ENCODE assay signal across 8 cellular contexts in genomic region chr14:60722836-60723217, GRCh38.
DNase-seq lines count a peak whose midpoint lies in the region; ATAC-seq and TF ChIP-seq lines count a peak whose summit lies in the region.

No MANE protein-coding gene starts in this region.

- no peaks in the 10 kb centered on the region for H3K9me3 Mint-ChIP-seq in memory B cell

- no peak for ATAC-seq in memory B cell (ENCODE audit: low read depth)

- peaks cover 12% of the 10 kb centered on the region for H3K4me1 Mint-ChIP-seq in memory B cell

- peaks cover 26% of the 10 kb centered on the region for H3K27me3 Mint-ChIP-seq in memory B cell

- H3K4me3 Mint-ChIP-seq in memory B cell = peak overlapping the region; percentile 97

- H3K36me3 Mint-ChIP-seq in memory B cell = no peaks in the 10 kb centered on the region

- TF ChIP-seq CTCF in GM12865 (IDR thresholded peaks at IDR 0.05; ENCODE audit: insufficient read depth, low read depth, low read length, missing control alignments) (no peak), choroid plexus epithelial cell (conservative IDR thresholded peaks at IDR 0.05; ENCODE audit: low read depth, low read length) (no peak)

- DNase-seq in GM12865 (ENCODE audit: low read depth) = no peak
- peak; percentile 71 for DNase-seq in NCI-H2171 treated with DMSO at 0.1 percent for 48 hours (lab: John Stamatoyannopoulos, UW)
- DNase-seq in choroid plexus epithelial cell (ENCODE audit: low read depth) = peak; percentile 16
- DNase-seq in memory B cell (ENCODE audit: low spot score in 2 of 2) = no peak
- no peak for DNase-seq in activated gamma-delta T cell (lab: John Stamatoyannopoulos, UW)
- DNase-seq in NCI-H2081 treated with DMSO at 0.1 percent for 48 hours (lab: John Stamatoyannopoulos, UW) = no peak
- no peak for DNase-seq in ecto neural progenitor cell (ENCODE audit: low spot score)
- no peak for DNase-seq in NCI-H226

- H3K27ac Mint-ChIP-seq in memory B cell = no peak overlapping the region

- H3K4me3 ChIP-seq in GM12865 (ENCODE audit: low read depth, low read length) (peak overlapping the region; percentile 72), choroid plexus epithelial cell (ENCODE audit: low read depth, low read length) (peak overlapping the region; percentile 88)

Comparison
In these comparisons a context has a peak if more than half of its experiments do, and no peak if none do; other contexts are left out.
1. DNase-seq: peak in NCI-H2171 treated with DMSO at 0.1 percent for 48 hours (single experiment) and choroid plexus epithelial cell (single experiment); none in GM12865 (single experiment), memory B cell (0 of 2), activated gamma-delta T cell (single experiment), NCI-H2081 treated with DMSO at 0.1 percent for 48 hours (single experiment), ecto neural progenitor cell (single experiment) and NCI-H226 (single experiment).